Comparison of ENCODE assay signal across 7 cellular contexts in genomic region chrX:100635989-100636320, GRCh38. TPM values are rescaled to one million over a fixed set of nuclear protein-coding genes. Genes with fewer than 3 reads are reported as not detected.
DNase-seq lines count a peak whose midpoint lies in the region; ATAC-seq, FAIRE-seq and TF ChIP-seq lines count a peak whose summit lies in the region.

No MANE protein-coding gene starts in this region.

- FAIRE-seq in astrocyte (lab: Jason Lieb, UNC) = peak; percentile 80

- H4K20me1 ChIP-seq in astrocyte (ENCODE audit: insufficient read depth, low read length) = no peaks in the 10 kb centered on the region

- no peaks in the 10 kb centered on the region for H3K36me3 Mint-ChIP-seq in astrocyte (ENCODE audit: low read depth, unreplicated experiment)
- no peaks in the 10 kb centered on the region for H3K36me3 Mint-ChIP-seq in stimulated activated effector memory CD8-positive, alpha-beta T cell treated with anti-CD3 and anti-CD28 coated beads, Interleukin-12 subunit alpha, Interleukin-12 subunit beta, amount 100 ng/mL, for 72 hours

- H3K9ac ChIP-seq in HUES6 (ENCODE audit: low read length) (peak overlapping the region; percentile 98), astrocyte (ENCODE audit: low read length) (peak overlapping the region; percentile 93)

- H3K4me1 Mint-ChIP-seq in astrocyte (ENCODE audit: low read depth, unreplicated experiment) = peaks cover 1% of the 10 kb centered on the region
- peaks cover 5% of the 10 kb centered on the region for H3K4me1 Mint-ChIP-seq in stimulated activated effector memory CD8-positive, alpha-beta T cell treated with anti-CD3 and anti-CD28 coated beads, Interleukin-12 subunit alpha, Interleukin-12 subunit beta, amount 100 ng/mL, for 72 hours

- H2AFZ ChIP-seq in astrocyte (ENCODE audit: low read depth, low read length) = peak overlapping the region; percentile 85

- no peak for DNase-seq in astrocyte (ENCODE audit: low read depth)
- DNase-seq in stimulated activated effector memory CD8-positive, alpha-beta T cell treated with anti-CD3 and anti-CD28 coated beads, Interleukin-12 subunit alpha, Interleukin-12 subunit beta, amount 100 ng/mL, for 72 hours (ENCODE audit: low spot score in 2 of 2) = no peak
- DNase-seq in activated effector memory CD4-positive, alpha-beta T cell treated with anti-CD3 and anti-CD28 coated beads, Interleukin-2, amount 50 U/mL, for 16 hours = no peak
- DNase-seq in NCI-H1417 treated with DMSO at 0.1 percent for 48 hours (lab: John Stamatoyannopoulos, UW) = no peak
- DNase-seq in NCI-H1048 (lab: John Stamatoyannopoulos, UW) = no peak

- H3K4me3 ChIP-seq in HUES6 (ENCODE audit: low read depth, low read length) (peak overlapping the region; percentile 83), astrocyte (ENCODE audit: insufficient read depth, low read depth, low read length) (peak overlapping the region; percentile 80), iPS-18c (ENCODE audit: insufficient read depth, low read depth, low read length) (peak overlapping the region; percentile 71)

- H3K4me3 Mint-ChIP-seq in astrocyte (ENCODE audit: unreplicated experiment) = peak overlapping the region; percentile 94
- peak overlapping the region; percentile 77 for H3K4me3 Mint-ChIP-seq in stimulated activated effector memory CD8-positive, alpha-beta T cell treated with anti-CD3 and anti-CD28 coated beads, Interleukin-12 subunit alpha, Interleukin-12 subunit beta, amount 100 ng/mL, for 72 hours

- H3K79me2 ChIP-seq in astrocyte (ENCODE audit: insufficient read depth, low read length) = peaks cover 4% of the 10 kb centered on the region

- H3K27me3 ChIP-seq in HUES6 (ENCODE audit: control insufficient read depth, insufficient read depth, low read length) (peaks cover 4% of the 10 kb centered on the region; the same call in 1 of the 2 replicates), astrocyte (ENCODE audit: insufficient read depth, low read length) (no peaks in the 10 kb centered on the region)

- H3K27ac ChIP-seq in HUES6 (ENCODE audit: low read depth, low read length) = peak overlapping the region; percentile 91
- peak overlapping the region; percentile 53 for H3K27ac ChIP-seq in astrocyte (ENCODE audit: low read depth, low read length)

- no peaks in the 10 kb centered on the region for H3K9me3 Mint-ChIP-seq in astrocyte (ENCODE audit: unreplicated experiment)
- H3K9me3 Mint-ChIP-seq in stimulated activated effector memory CD8-positive, alpha-beta T cell treated with anti-CD3 and anti-CD28 coated beads, Interleukin-12 subunit alpha, Interleukin-12 subunit beta, amount 100 ng/mL, for 72 hours = no peaks in the 10 kb centered on the region

- ATAC-seq in stimulated activated effector memory CD8-positive, alpha-beta T cell treated with anti-CD3 and anti-CD28 coated beads, Interleukin-12 subunit alpha, Interleukin-12 subunit beta, amount 100 ng/mL, for 72 hours = no peak

- H3K9me3 ChIP-seq in HUES6 (ENCODE audit: control insufficient read depth, insufficient read depth, low read depth, low read length) (no peaks in the 10 kb centered on the region), astrocyte (ENCODE audit: insufficient read depth, low read depth, low read length) (no peaks in the 10 kb centered on the region), iPS-18c (ENCODE audit: control insufficient read depth, insufficient read depth, low read length) (peaks cover 5% of the 10 kb centered on the region)

- TF ChIP-seq CTCF in astrocyte (IDR thresholded peaks at IDR 0.05; ENCODE audit: insufficient read depth, low read depth, low read length) = no peak

- H3K4me2 ChIP-seq in astrocyte (ENCODE audit: low read length) = peak overlapping the region; percentile 94

- H3K4me1 ChIP-seq in HUES6 (ENCODE audit: control insufficient read depth, insufficient read depth, low read length) (peaks cover 3% of the 10 kb centered on the region; the same call in 1 of the 2 replicates), astrocyte (ENCODE audit: insufficient read depth, low read length) (no peaks in the 10 kb centered on the region)

- H3K36me3 ChIP-seq in HUES6 (ENCODE audit: control insufficient read depth, insufficient read depth, low read length) (peaks cover 30% of the 10 kb centered on the region), astrocyte (ENCODE audit: insufficient read depth, low read length) (peaks cover 7% of the 10 kb centered on the region)

- no peaks in the 10 kb centered on the region for H3K27me3 Mint-ChIP-seq in astrocyte (ENCODE audit: low read depth, unreplicated experiment)

- H3K27ac Mint-ChIP-seq in astrocyte (ENCODE audit: unreplicated experiment) = peak overlapping the region; percentile 93
- H3K27ac Mint-ChIP-seq in stimulated activated effector memory CD8-positive, alpha-beta T cell treated with anti-CD3 and anti-CD28 coated beads, Interleukin-12 subunit alpha, Interleukin-12 subunit beta, amount 100 ng/mL, for 72 hours = no peak overlapping the region

RNA-seq across cellular contexts. Expression of gene TSPAN6, which starts 0.7 kb away (rescaled TPM):
- 49.7 and 51.2 TPM in 2 replicates for total RNA-seq in astrocyte

RNA-seq across cellular contexts. Expression of gene SRPX2, which starts 8.0 kb away (rescaled TPM):
- total RNA-seq in astrocyte = 39.3 and 50.1 TPM in 2 replicates

RNA-seq across cellular contexts. Expression of gene TNMD, which starts 51.2 kb away (rescaled TPM):
- not detected in 2 replicates for total RNA-seq in astrocyte
